ENCODE assay signal across 8 cellular contexts in the genomic region with DNA sequence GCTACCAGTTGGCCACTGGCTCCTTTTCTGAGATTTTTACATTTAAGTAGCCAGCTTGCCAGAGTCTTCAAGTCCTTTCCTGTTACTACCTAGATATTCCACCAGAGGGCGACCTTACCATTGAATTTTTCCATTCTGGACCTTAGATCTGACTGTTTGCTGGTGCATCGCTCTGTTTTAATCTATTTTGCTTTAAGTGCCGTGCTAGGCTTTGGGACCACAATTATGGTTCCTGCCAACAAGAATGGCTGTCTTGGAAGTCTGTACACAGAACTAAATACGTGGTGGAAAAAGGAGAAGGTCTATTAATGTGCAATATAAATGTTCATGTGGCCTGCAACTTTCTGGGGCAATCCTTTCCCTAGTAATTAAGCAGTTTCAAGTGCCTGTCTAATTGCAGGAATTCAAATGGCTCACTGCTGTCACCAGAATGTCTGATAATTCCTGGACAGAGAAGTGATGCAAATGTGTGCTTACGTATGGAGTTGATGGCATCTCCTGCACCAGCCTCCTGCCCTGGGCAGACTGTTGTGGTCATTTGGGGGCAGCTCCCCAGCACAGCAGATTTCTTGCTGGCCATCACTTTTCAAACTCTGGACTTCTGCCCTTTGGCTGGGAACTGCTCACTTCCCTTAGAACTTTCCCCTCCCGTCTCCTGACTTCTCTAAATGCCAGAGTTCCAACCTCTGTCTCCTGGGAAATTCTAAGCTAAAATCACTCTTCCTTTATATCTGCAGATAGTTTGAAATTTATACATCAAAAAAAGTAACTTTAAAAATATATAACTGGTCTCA. TPM values are rescaled to one million over a fixed set of nuclear protein-coding genes. Genes with fewer than 3 reads are reported as not detected.
DNase-seq lines count a peak whose midpoint lies in the region; ATAC-seq, FAIRE-seq and TF ChIP-seq lines count a peak whose summit lies in the region.

No MANE protein-coding gene starts in this region.

- H3K27me3 Mint-ChIP-seq in activated CD4-positive, alpha-beta T cell treated with anti-CD3 and anti-CD28 coated beads for 36 hours: no peaks in the 10 kb centered on the region

- H3K9me3 Mint-ChIP-seq in activated CD4-positive, alpha-beta T cell treated with anti-CD3 and anti-CD28 coated beads for 36 hours (ENCODE audit: low read depth): no peaks in the 10 kb centered on the region

- peak; percentile 53 for DNase-seq in activated CD4-positive, alpha-beta T cell treated with anti-CD3 and anti-CD28 coated beads for 36 hours
- no peak for DNase-seq in activated CD4-positive, alpha-beta T cell treated with anti-CD3 and anti-CD28 coated beads for 1 hour
- DNase-seq in MM.1S (peak; percentile 72), RCC 7860 (ENCODE audit: low spot score) (peak; percentile 63), astrocyte of the hippocampus (ENCODE audit: low read depth, low spot score) (peak; percentile 90), hepatic stellate cell (ENCODE audit: low spot score) (peak; percentile 67), sigmoid colon (no peak)

- H3K27me3 ChIP-seq in MM.1S (replicated peaks; ENCODE audit: insufficient read depth, low read length) (peaks cover 35% of the 10 kb centered on the region), sigmoid colon (peaks cover 0 to 15% (median 10%) of the 10 kb centered on the region in 3 donors)

- intact Hi-C loops in activated CD4-positive, alpha-beta T cell treated with anti-CD3 and anti-CD28 coated beads for 36 hours (cut with DNase I, micrococcal nuclease): loop anchor here (1.0 to 2.0 kb wide), 6 partner anchors 67 to 234 kb away; no protein-coding TSS in a partner anchor
- intact Hi-C loops in sigmoid colon (cut with DNase I): loop anchor here (2.0 to 5.0 kb wide), 3 partner anchors 66 to 234 kb away; no protein-coding TSS in a partner anchor

- H3K9me3 ChIP-seq in MM.1S (replicated peaks; ENCODE audit: insufficient read depth, low read length): no peaks in the 10 kb centered on the region
- no peaks in the 10 kb centered on the region for H3K9me3 ChIP-seq in sigmoid colon

- CTCF ChIA-PET in activated CD4-positive, alpha-beta T cell treated with anti-CD3 and anti-CD28 coated beads for 36 hours (lab: Charles Lee): interaction anchor here (0.6 to 3.7 kb wide), 33 partner anchors 11 to 1516 kb away, joined by 3 to 41 read pairs (median 4); partner anchors contain the start of genes HLA-DMA, HLA-DPA1 and HLA-DPB1

- peak overlapping the region; percentile 10; the same call in 1 of the 2 replicates for H3K4me2 ChIP-seq in MM.1S (ENCODE audit: low read depth, low read length)

- TF ChIP-seq POLR2A in sigmoid colon (IDR thresholded peaks at IDR 0.05): no peak

- H3K4me3 Mint-ChIP-seq in activated CD4-positive, alpha-beta T cell treated with anti-CD3 and anti-CD28 coated beads for 36 hours: no peak overlapping the region

- H3K9ac ChIP-seq in MM.1S (ENCODE audit: low read length): no peak overlapping the region

- no peaks in the 10 kb centered on the region for H3K79me2 ChIP-seq in MM.1S (ENCODE audit: low read length)

- POLR2A ChIA-PET in activated CD4-positive, alpha-beta T cell treated with anti-CD3 and anti-CD28 coated beads for 36 hours (lab: Charles Lee): no interaction called here

- peak; percentile 81 for ATAC-seq in activated CD4-positive, alpha-beta T cell treated with anti-CD3 and anti-CD28 coated beads for 36 hours
- ATAC-seq in GM18873 (IDR thresholded peaks at IDR 0.05; ENCODE audit: low FRiP score, unreplicated experiment): no peak

- H3K4me3 ChIP-seq in MM.1S (ENCODE audit: low read length) (no peak overlapping the region), sigmoid colon (no peak overlapping the region)

- H3K36me3 Mint-ChIP-seq in activated CD4-positive, alpha-beta T cell treated with anti-CD3 and anti-CD28 coated beads for 36 hours (ENCODE audit: low read depth): no peaks in the 10 kb centered on the region

- no peak for TF ChIP-seq EP300 in sigmoid colon (IDR thresholded peaks at IDR 0.05)

- H3K4me1 Mint-ChIP-seq in activated CD4-positive, alpha-beta T cell treated with anti-CD3 and anti-CD28 coated beads for 36 hours: peaks cover 23% of the 10 kb centered on the region

- H3K27ac Mint-ChIP-seq in activated CD4-positive, alpha-beta T cell treated with anti-CD3 and anti-CD28 coated beads for 36 hours: no peak overlapping the region

- H3K4me1 ChIP-seq in MM.1S (ENCODE audit: low read length) (0 out of 2 replicates have a peak, but pooled peaks cover 4% of the 10 kb centered on the region), sigmoid colon (peaks cover 0 to 19% (median 14%) of the 10 kb centered on the region in 4 donors)

- H3F3A ChIP-seq in MM.1S (ENCODE audit: insufficient read depth, low read length): no peaks in the 10 kb centered on the region

- H3K27ac ChIP-seq in MM.1S (ENCODE audit: low read length) (no peak overlapping the region), sigmoid colon (peak overlapping the region in 2 of 4 donors; percentile 26 to 38)

- WGBS in sigmoid colon, 2 donors: 26 to 27% methylated on average over 6 of the region's 6 CpGs

- no peak overlapping the region for H2AFZ ChIP-seq in MM.1S (ENCODE audit: low read length)

- H4K20me1 ChIP-seq in MM.1S (ENCODE audit: insufficient read depth, low read length): no peaks in the 10 kb centered on the region

- TF ChIP-seq CTCF in MM.1S (IDR thresholded peaks at IDR 0.05; ENCODE audit: low read length): peak; percentile 69
- TF ChIP-seq CTCF in sigmoid colon (IDR thresholded peaks at IDR 0.05): peak; percentile 55 to 83 (median 79)

- H3K36me3 ChIP-seq in MM.1S (replicated peaks; ENCODE audit: insufficient read depth, low read length) (no peaks in the 10 kb centered on the region), sigmoid colon (no peaks in the 10 kb centered on the region)

- H3K9me2 ChIP-seq in MM.1S (replicated peaks; ENCODE audit: insufficient read depth, low read length): no peaks in the 10 kb centered on the region

- peak; percentile 65 for FAIRE-seq in RCC 7860 (lab: Jason Lieb, UNC)

RNA-seq across cellular contexts. Expression of gene HLA-DOA, which starts 5.6 kb away (rescaled TPM):
- 1 to 10 TPM; 1.7 to 3.3 TPM for total RNA-seq in activated CD4-positive, alpha-beta T cell treated with anti-CD3 and anti-CD28 coated beads for 36 hours
- 1 to 10 TPM; 1.5 to 3.0 (median 2.3) TPM for total RNA-seq in sigmoid colon
- polyA plus RNA-seq in sigmoid colon: 10 to 100 TPM in 1 of 3 donors, 1 to 10 TPM in 2; 1.8 to 42.0 (median 6.5) TPM

RNA-seq across cellular contexts. Expression of gene BRD2, which starts 46.6 kb away (rescaled TPM):
- total RNA-seq in activated CD4-positive, alpha-beta T cell treated with anti-CD3 and anti-CD28 coated beads for 36 hours: 100 to 1,000 TPM; 230 to 338 TPM
- 100 to 1,000 TPM in 1 of 4 donors, 10 to 100 TPM in 3; 82.4 to 116 (median 87.7) TPM for total RNA-seq in sigmoid colon
- polyA plus RNA-seq in sigmoid colon: 100 to 1,000 TPM in 1 of 3 donors, 10 to 100 TPM in 2; 60.6 to 135 (median 69.7) TPM

RNA-seq across cellular contexts. Expression of gene HLA-DPA1, which starts 58.4 kb away (rescaled TPM):
- 10 to 100 TPM; 11.5 to 13.3 TPM for total RNA-seq in activated CD4-positive, alpha-beta T cell treated with anti-CD3 and anti-CD28 coated beads for 36 hours
- total RNA-seq in sigmoid colon: 10 to 100 TPM; 29.9 to 64.3 (median 46.2) TPM
- 100 to 1,000 TPM in 2 of 3 donors, 10 to 100 TPM in 1; 49.2 to 210 (median 197) TPM for polyA plus RNA-seq in sigmoid colon

Comparison
In these comparisons a context has a peak if more than half of its experiments do, and no peak if none do; other contexts are left out.
1. DNase-seq: peak in activated CD4-positive, alpha-beta T cell treated with anti-CD3 and anti-CD28 coated beads for 36 hours (single experiment), MM.1S (single experiment), RCC 7860 (single experiment), astrocyte of the hippocampus (single experiment) and hepatic stellate cell (single experiment); none in activated CD4-positive, alpha-beta T cell treated with anti-CD3 and anti-CD28 coated beads for 1 hour (single experiment) and sigmoid colon (single experiment).